2 cellular contexts compared by ENCODE assay signal in genomic region chr1:206102292-206102936, GRCh38.
TF ChIP-seq lines count a peak whose summit lies in the region.

No MANE protein-coding gene starts in this region.

TF ChIP-seq in SK-N-SH treated with all-trans-retinoic acid at 6 μM for 48 hours, 23 proteins besides CTCF, POLR2A, EP300 and RAD21:
- TF ChIP-seq CREB5 (CRISPR knock-in tag; IDR thresholded peaks at IDR 0.05; ENCODE audit: low read depth) (no peak), ISL1 (CRISPR knock-in tag; IDR thresholded peaks at IDR 0.05) (peak; percentile 84), PPARA (CRISPR knock-in tag; IDR thresholded peaks at IDR 0.05; ENCODE audit: borderline replicate concordance) (no peak), SNAI2 (CRISPR knock-in tag; IDR thresholded peaks at IDR 0.05) (0 out of 2 replicates have a peak, but pooled peaks have one; percentile 53), ARNTL (CRISPR knock-in tag; IDR thresholded peaks at IDR 0.05; ENCODE audit: borderline replicate concordance, low read depth) (no peak), ESRRG (CRISPR knock-in tag; IDR thresholded peaks at IDR 0.05) (no peak), TSHZ2 (CRISPR knock-in tag; IDR thresholded peaks at IDR 0.05) (no peak), ZFP3 (CRISPR knock-in tag; IDR thresholded peaks at IDR 0.05) (no peak; the same call in 1 of the 2 replicates), GLIS3 (CRISPR knock-in tag; IDR thresholded peaks at IDR 0.05) (no peak)

TF ChIP-seq in SK-N-SH, 30 proteins besides CTCF, POLR2A, EP300 and RAD21 (continued from another document):
- TF ChIP-seq TAF1 (IDR thresholded peaks at IDR 0.05; ENCODE audit: borderline replicate concordance, low read depth, low read length) = no peak
- no peak for TF ChIP-seq MXI1 (IDR thresholded peaks at IDR 0.05; ENCODE audit: low read depth, low read length)
- TF ChIP-seq TCF12 (IDR thresholded peaks at IDR 0.05) = no peak
- no peak for TF ChIP-seq NFIC (IDR thresholded peaks at IDR 0.05; ENCODE audit: borderline replicate concordance)
- TF ChIP-seq ZBTB33 (IDR thresholded peaks at IDR 0.05; ENCODE audit: borderline replicate concordance, low read depth) = no peak
- no peak for TF ChIP-seq NRF1 (IDR thresholded peaks at IDR 0.05; ENCODE audit: low read depth, low read length)
- TF ChIP-seq MAX (IDR thresholded peaks at IDR 0.05; ENCODE audit: low read depth) = no peak
- no peak for TF ChIP-seq REST (IDR thresholded peaks at IDR 0.05; ENCODE audit: low read depth, low read length)
- TF ChIP-seq FOXJ3 (CRISPR knock-in tag; IDR thresholded peaks at IDR 0.05) = no peak
- TF ChIP-seq TEAD4 (IDR thresholded peaks at IDR 0.05; ENCODE audit: borderline replicate concordance, insufficient read depth) = no peak
